1 cellular context compared by ENCODE assay signal in the genomic region with DNA sequence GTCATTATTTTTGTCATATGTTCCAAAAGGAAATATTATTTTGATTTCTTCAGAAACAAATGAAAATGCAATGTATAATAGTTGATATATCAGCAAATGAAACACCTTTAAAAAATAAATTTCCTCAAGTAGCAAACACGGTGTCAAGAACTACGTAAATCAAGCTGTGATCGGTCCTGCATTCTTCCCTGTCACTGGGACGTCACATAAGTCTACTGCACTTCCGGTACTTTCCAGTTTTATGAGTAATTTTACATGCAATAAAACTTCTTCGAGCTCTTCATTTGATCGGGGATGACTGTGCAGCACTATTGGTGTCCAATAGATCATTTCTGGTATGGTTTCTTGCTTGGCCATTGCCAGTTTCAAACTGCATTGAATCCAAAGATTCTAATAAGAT.
TF ChIP-seq lines count a peak whose summit lies in the region.

No MANE protein-coding gene starts in this region.

TF ChIP-seq in IMR-90, 13 proteins besides CTCF, POLR2A, EP300 and RAD21 (continued from another document):
- TF ChIP-seq USF2 (IDR thresholded peaks at IDR 0.05; ENCODE audit: low read depth, low read length), result no peak
- TF ChIP-seq CEBPB (IDR thresholded peaks at IDR 0.05; ENCODE audit: low read depth, low read length), result no peak
- no peak for TF ChIP-seq MAZ (IDR thresholded peaks at IDR 0.05; ENCODE audit: borderline replicate concordance, low read depth, low read length)
